7 cellular contexts compared by ENCODE assay signal in genomic region chr1:154998818-154999650, GRCh38. TPM values are rescaled to one million over a fixed set of nuclear protein-coding genes. Genes with fewer than 3 reads are reported as not detected.
DNase-seq lines count a peak whose midpoint lies in the region; ATAC-seq and TF ChIP-seq lines count a peak whose summit lies in the region.

No MANE protein-coding gene starts in this region.

- peak; percentile 97 for TF ChIP-seq CTCF in GM12872 (IDR thresholded peaks at IDR 0.05; ENCODE audit: insufficient read depth, low read depth, low read length)

- DNase-seq in NCI-H2029 treated with DMSO at 0.1 percent for 48 hours (lab: John Stamatoyannopoulos, UW) (peak; percentile 41), cerebellum (ENCODE audit: low spot score) (peak; percentile 79), left kidney (ENCODE audit: low read depth, low spot score) (peak; percentile 91)
- DNase-seq in activated CD4-positive, CD25-positive, alpha-beta regulatory T cell treated with anti-CD3 and anti-CD28 coated beads, Interleukin-2, amount 50 U/mL, for 72 hours = peak; percentile 74
- peak in 2 of 3 donors; percentile 68 to 74 for DNase-seq in stimulated activated CD4-positive, alpha-beta T cell treated with anti-CD3 and anti-CD28 coated beads, TNF-alpha, amount 100 ng/mL, for 48 hours (ENCODE audit: low read depth in 3 of 3)

- ATAC-seq in HG03159 (IDR thresholded peaks at IDR 0.05; ENCODE audit: unreplicated experiment) = no peak

RNA-seq across cellular contexts. Expression of gene ZBTB7B, which starts 3.6 kb away (rescaled TPM):
- total RNA-seq in cerebellum = 2.4 TPM

RNA-seq across cellular contexts. Expression of gene LENEP, which starts 5.6 kb away (rescaled TPM):
- 1.5 TPM for total RNA-seq in cerebellum

RNA-seq across cellular contexts. Expression of gene FLAD1, which starts 15.9 kb away (rescaled TPM):
- 16.8 TPM for total RNA-seq in cerebellum

RNA-seq across cellular contexts. Expression of gene CKS1B, which starts 24.6 kb away (rescaled TPM):
- total RNA-seq in cerebellum = 26.5 TPM

RNA-seq across cellular contexts. Expression of gene SHC1, which starts 28.5 kb away (rescaled TPM):
- total RNA-seq in cerebellum = 16.7 TPM

Comparison
In these comparisons a context has a peak if more than half of its experiments do, and no peak if none do; other contexts are left out.
1. DNase-seq: peak in every context shown above with its lines; median percentile 91 in left kidney; 79 in cerebellum; 74 in activated CD4-positive, CD25-positive, alpha-beta regulatory T cell treated with anti-CD3 and anti-CD28 coated beads, Interleukin-2, amount 50 U/mL, for 72 hours; 71 in stimulated activated CD4-positive, alpha-beta T cell treated with anti-CD3 and anti-CD28 coated beads, TNF-alpha, amount 100 ng/mL, for 48 hours; 41 in NCI-H2029 treated with DMSO at 0.1 percent for 48 hours.